20 cellular contexts compared by ENCODE assay signal in genomic region chr4:144582975-144583374, GRCh38.
A peak's percentile ranks its signal among the peaks of the same experiment; 100 is the strongest.
DNase-seq lines count a peak whose midpoint lies in the region; ATAC-seq and TF ChIP-seq lines count a peak whose summit lies in the region.
"Had no signal": no experiment of that assay in that cellular context is flagged by ENCODE, and none has a peak within 500 bp of the region (broad histone marks: within the 10 kb centered on the region; RNA-seq: fewer than 3 reads in every experiment).

No MANE protein-coding gene starts in this region.

- no peaks in the 10 kb centered on the region for H3K27me3 Mint-ChIP-seq in activated naive CD8-positive, alpha-beta T cell treated with anti-CD3 and anti-CD28 coated beads for 36 hours

- intact Hi-C loops in colonic mucosa (cut with DNase I), result no loop called here

- no peaks in the 10 kb centered on the region for H3K36me3 Mint-ChIP-seq in activated naive CD8-positive, alpha-beta T cell treated with anti-CD3 and anti-CD28 coated beads for 36 hours
- H3K36me3 Mint-ChIP-seq: activated CD4-positive, alpha-beta memory T cell treated with anti-CD3 and anti-CD28 coated beads for 36 hours; stimulated activated effector memory CD8-positive, alpha-beta T cell treated with anti-CD3 and anti-CD28 coated beads, Interleukin-12 subunit alpha, Interleukin-12 subunit beta, amount 100 ng/mL, for 72 hours had no signal

- H3K36me3 ChIP-seq in ACC112 (ENCODE audit: insufficient read depth, low read length), result no peaks in the 10 kb centered on the region
- no peaks in the 10 kb centered on the region for H3K36me3 ChIP-seq in colonic mucosa
- H3K36me3 ChIP-seq in lung (ENCODE audit: control insufficient read depth in 2 of 2, insufficient read depth in 2 of 2, low read length in 2 of 2), result no peaks in the 10 kb centered on the region
- H3K36me3 ChIP-seq: ovary had no signal

- H3K4me3 Mint-ChIP-seq in activated naive CD8-positive, alpha-beta T cell treated with anti-CD3 and anti-CD28 coated beads for 36 hours, result no peak overlapping the region
- H3K4me3 Mint-ChIP-seq: activated CD4-positive, alpha-beta memory T cell treated with anti-CD3 and anti-CD28 coated beads for 36 hours; activated T-cell treated with anti-CD3 and anti-CD28 coated beads, Interleukin-2, amount 50 U/mL, for 72 hours; stimulated activated effector memory CD8-positive, alpha-beta T cell treated with anti-CD3 and anti-CD28 coated beads, Interleukin-12 subunit alpha, Interleukin-12 subunit beta, amount 100 ng/mL, for 72 hours had no signal

- no peak overlapping the region for H3K9ac ChIP-seq in colonic mucosa (ENCODE audit: low read depth in 2 of 2, low read length in 2 of 2)

- peak overlapping the region; percentile 89 for H2AFZ ChIP-seq in ACC112 (ENCODE audit: low read length, unreplicated experiment)

- peak; percentile 11 for DNase-seq in NCI-H510A (lab: John Stamatoyannopoulos, UW)
- no peak for DNase-seq in colonic mucosa
- no peak for DNase-seq in lung (ENCODE audit: low spot score)
- DNase-seq in DMS114 treated with DMSO at 0.1 percent for 48 hours (lab: John Stamatoyannopoulos, UW; ENCODE audit: unreplicated experiment), result no peak
- no peak for DNase-seq in activated naive CD8-positive, alpha-beta T cell treated with anti-CD3 and anti-CD28 coated beads for 36 hours
- DNase-seq: activated CD4-positive, alpha-beta memory T cell treated with anti-CD3 and anti-CD28 coated beads for 36 hours; activated T-cell treated with anti-CD3 and anti-CD28 coated beads, Interleukin-2, amount 50 U/mL, for 72 hours; cerebellar nuclear complex; GDM1; HCEC 1CT; islet precursor cell; NCI-H1048; OCI-M1; ovary; trophoblast cell had no signal

- 51 to 77% methylated on average over 3 of the region's 3 CpGs for WGBS in lung, 2 donors

- H3K4me3 ChIP-seq in ACC112 (ENCODE audit: low read depth, low read length), result peak overlapping the region; percentile 61
- H3K4me3 ChIP-seq in colonic mucosa, result no peak overlapping the region
- no peak overlapping the region for H3K4me3 ChIP-seq in lung
- H3K4me3 ChIP-seq: ovary, skin epidermis had no signal

- H3K9me3 Mint-ChIP-seq in activated naive CD8-positive, alpha-beta T cell treated with anti-CD3 and anti-CD28 coated beads for 36 hours, result peaks cover 4% of the 10 kb centered on the region

- H3K4me1 ChIP-seq in ACC112 (ENCODE audit: control insufficient read depth, insufficient read depth, low read length, unreplicated experiment) (peaks cover 71% of the 10 kb centered on the region), colonic mucosa (no peaks in the 10 kb centered on the region), lung (ENCODE audit: control insufficient read depth in 2 of 2, insufficient read depth in 2 of 2, low read length in 2 of 2) (peaks cover 0 to 1% of the 10 kb centered on the region in 2 donors)

- no peaks in the 10 kb centered on the region for H3K9me3 ChIP-seq in colonic mucosa
- no peaks in the 10 kb centered on the region for H3K9me3 ChIP-seq in lung (ENCODE audit: control insufficient read depth in 2 of 2, insufficient read depth in 1 of 2, low read length in 1 of 2)
- H3K9me3 ChIP-seq: ovary had no signal

- TF ChIP-seq CTCF in colonic mucosa (IDR thresholded peaks at IDR 0.05), result no peak
- TF ChIP-seq CTCF in lung (IDR thresholded peaks at IDR 0.05; ENCODE audit: control extremely low read depth, extremely low read depth), result no peak

- H3K27me3 ChIP-seq in ACC112 (ENCODE audit: insufficient read depth, low read length) (no peaks in the 10 kb centered on the region), colonic mucosa (no peaks in the 10 kb centered on the region), lung (ENCODE audit: control insufficient read depth, insufficient read depth) (no peaks in the 10 kb centered on the region)
- H3K27me3 ChIP-seq: ovary had no signal

- H3K27ac ChIP-seq in ACC112 (ENCODE audit: low read depth, low read length), result peak overlapping the region; percentile 96
- H3K27ac ChIP-seq in colonic mucosa, result peak overlapping the region; percentile 45
- H3K27ac ChIP-seq in lung (ENCODE audit: low read depth in 1 of 2, low read length in 1 of 2), result no peak overlapping the region
- H3K27ac ChIP-seq: ovary, skin epidermis had no signal

- H3K79me2 ChIP-seq in ACC112 (ENCODE audit: control insufficient read depth, insufficient read depth, low read length, unreplicated experiment), result no peaks in the 10 kb centered on the region

- no peaks in the 10 kb centered on the region for H3K4me1 Mint-ChIP-seq in activated naive CD8-positive, alpha-beta T cell treated with anti-CD3 and anti-CD28 coated beads for 36 hours
- H3K4me1 Mint-ChIP-seq: stimulated activated effector memory CD8-positive, alpha-beta T cell treated with anti-CD3 and anti-CD28 coated beads, Interleukin-12 subunit alpha, Interleukin-12 subunit beta, amount 100 ng/mL, for 72 hours had no signal

- ATAC-seq in lung (ENCODE audit: insufficient read depth, low FRiP score), result peak; percentile 66
- no peak for ATAC-seq in GM21390 (IDR thresholded peaks at IDR 0.05; ENCODE audit: unreplicated experiment)
- ATAC-seq in HG03571 (IDR thresholded peaks at IDR 0.05; ENCODE audit: unreplicated experiment), result no peak
- ATAC-seq: activated T-cell treated with anti-CD3 and anti-CD28 coated beads, Interleukin-2, amount 50 U/mL, for 72 hours; stimulated activated effector memory CD8-positive, alpha-beta T cell treated with anti-CD3 and anti-CD28 coated beads, Interleukin-12 subunit alpha, Interleukin-12 subunit beta, amount 100 ng/mL, for 72 hours had no signal

- no peak overlapping the region for H3K27ac Mint-ChIP-seq in activated naive CD8-positive, alpha-beta T cell treated with anti-CD3 and anti-CD28 coated beads for 36 hours
- H3K27ac Mint-ChIP-seq: activated CD4-positive, alpha-beta memory T cell treated with anti-CD3 and anti-CD28 coated beads for 36 hours; activated T-cell treated with anti-CD3 and anti-CD28 coated beads, Interleukin-2, amount 50 U/mL, for 72 hours; stimulated activated effector memory CD8-positive, alpha-beta T cell treated with anti-CD3 and anti-CD28 coated beads, Interleukin-12 subunit alpha, Interleukin-12 subunit beta, amount 100 ng/mL, for 72 hours had no signal

Comparison
In these comparisons a context has a peak if more than half of its experiments do, and no peak if none do; other contexts are left out.
1. H3K27ac ChIP-seq: peak in ACC112 (single experiment) and colonic mucosa (single experiment); none in lung (0 of 2).